In the genomic region with DNA sequence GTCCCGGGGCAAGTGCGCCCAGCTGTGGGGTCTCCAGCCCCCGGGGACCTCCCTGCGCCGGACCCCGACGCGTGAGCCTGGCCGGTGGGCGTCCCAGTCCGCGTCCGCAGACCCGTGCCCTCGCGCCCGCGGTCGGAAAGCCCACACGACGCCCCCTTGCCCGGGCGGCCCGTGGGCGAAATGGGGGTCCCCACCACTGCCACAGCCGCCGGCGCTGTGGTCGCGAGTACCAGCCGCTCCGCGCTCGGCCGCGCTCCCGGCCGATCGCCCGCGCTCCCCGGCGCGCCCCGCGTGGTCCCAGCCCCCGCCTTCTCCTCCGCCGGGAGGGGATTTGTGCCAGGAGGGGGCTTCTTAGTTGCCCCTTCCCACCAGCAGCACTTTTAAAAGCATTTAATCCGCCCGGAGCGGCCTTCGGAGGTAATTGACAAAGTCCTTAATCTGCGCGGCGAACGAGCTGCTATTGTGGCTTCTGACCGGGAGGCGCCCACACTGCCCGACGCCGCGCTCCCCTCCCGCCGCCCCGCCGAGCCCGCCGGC, we compare ENCODE assay signal across 8 cellular contexts. TPM values are rescaled to one million over a fixed set of nuclear protein-coding genes. Genes with fewer than 3 reads are reported as not detected.
A peak's percentile ranks its signal among the peaks of the same experiment; 100 is the strongest.
DNase-seq lines count a peak whose midpoint lies in the region; ATAC-seq and TF ChIP-seq lines count a peak whose summit lies in the region.

No MANE protein-coding gene starts in this region.

- no peaks in the 10 kb centered on the region for H3K9me2 ChIP-seq in PC-3 (replicated peaks; ENCODE audit: low read length)

- no peaks in the 10 kb centered on the region for H3F3A ChIP-seq in PC-3 (ENCODE audit: low read length, unreplicated experiment)

- POLR2A ChIA-PET in PC-3 (lab: Charles Lee; ENCODE audit: unreplicated experiment): no interaction called here

- DNase-seq in GM12864 (ENCODE audit: low read depth) (no peak), PC-3 (peak; percentile 17), fibroblast of mammary gland (ENCODE audit: low read depth) (no peak), NCI-H446 (lab: John Stamatoyannopoulos, UW) (no peak), glomerular visceral epithelial cell (ENCODE audit: extremely low spot score) (no peak), MV-4-11 (lab: John Stamatoyannopoulos, UW) (no peak)

- H3K4me2 ChIP-seq in PC-3 (ENCODE audit: low read length): peak overlapping the region; percentile 95

- H3K4me1 ChIP-seq in PC-3 (ENCODE audit: insufficient read depth, low read length) (peaks cover 12% of the 10 kb centered on the region), rectal smooth muscle tissue (ENCODE audit: control insufficient read depth, insufficient read depth, low read length) (no peaks in the 10 kb centered on the region)

- no peaks in the 10 kb centered on the region for H4K20me1 ChIP-seq in PC-3 (ENCODE audit: low read length)

- CTCF ChIA-PET in PC-3 (lab: Charles Lee): no interaction called here

- H2AFZ ChIP-seq in PC-3 (ENCODE audit: low read length): peak overlapping the region; percentile 94; the same call in 1 of the 2 replicates

- no TSS peak for BruUV-seq in PC-3 (replicated peaks; lab: Mats Ljungman, UMichigan)

- H3K4me3 ChIP-seq in GM12864 (ENCODE audit: low read depth, low read length): peak overlapping the region; percentile 37; the same call in 1 of the 2 replicates
- peak overlapping the region; percentile 79 for H3K4me3 ChIP-seq in PC-3 (ENCODE audit: low read length)
- H3K4me3 ChIP-seq in fibroblast of mammary gland (ENCODE audit: control insufficient read depth, low read depth, low read length): peak overlapping the region; percentile 40
- peak overlapping the region; percentile 25 for H3K4me3 ChIP-seq in rectal smooth muscle tissue (ENCODE audit: low read length)

- H3K36me3 ChIP-seq in PC-3 (ENCODE audit: low read depth, low read length): no peaks in the 10 kb centered on the region
- H3K36me3 ChIP-seq in rectal smooth muscle tissue (ENCODE audit: control insufficient read depth, insufficient read depth, low read length): no peaks in the 10 kb centered on the region

- no peaks in the 10 kb centered on the region for H3K9me3 ChIP-seq in PC-3 (ENCODE audit: low read length)

- TF ChIP-seq CTCF in GM12864 (IDR thresholded peaks at IDR 0.05; ENCODE audit: low read depth, low read length, missing control alignments) (no peak), PC-3 (conservative IDR thresholded peaks at IDR 0.05; ENCODE audit: low read depth, low read length) (no peak), fibroblast of mammary gland (conservative IDR thresholded peaks at IDR 0.05; ENCODE audit: control insufficient read depth, insufficient read depth, low read depth, low read length) (no peak)

- H3K27ac ChIP-seq in PC-3 (ENCODE audit: low read length) (no peak overlapping the region), rectal smooth muscle tissue (ENCODE audit: low read depth, low read length) (no peak overlapping the region)

- ATAC-seq in PC-3 (no peak), GM18511 (IDR thresholded peaks at IDR 0.05; ENCODE audit: unreplicated experiment) (no peak)

- H3K9ac ChIP-seq in PC-3 (ENCODE audit: low read length) (no peak overlapping the region), rectal smooth muscle tissue (ENCODE audit: low read length) (no peak overlapping the region)

- H3K79me2 ChIP-seq in PC-3 (ENCODE audit: low read length): no peaks in the 10 kb centered on the region

- H3K27me3 ChIP-seq in PC-3 (ENCODE audit: low read length) (peaks cover 8% of the 10 kb centered on the region; the same call in 1 of the 2 replicates), rectal smooth muscle tissue (ENCODE audit: control insufficient read depth, insufficient read depth, low read length) (peaks cover 21% of the 10 kb centered on the region)

- intact Hi-C loops in PC-3 (cut with micrococcal nuclease): no loop called here

RNA-seq across cellular contexts. Expression of gene FIBCD1, which starts 0.4 kb away (rescaled TPM):
- 7.5 and 8.9 TPM in 2 replicates for total RNA-seq in PC-3 (2014; rRNA removed)

RNA-seq across cellular contexts. Expression of gene QRFP, which starts 42.9 kb away (rescaled TPM):
- total RNA-seq in PC-3 (2014; rRNA removed): not detected in 2 replicates

Comparison
In these comparisons a context has a peak if more than half of its experiments do, and no peak if none do; other contexts are left out.
1. H3K4me3 ChIP-seq: peak in every context shown above with its lines; median percentile 79 in PC-3; 40 in fibroblast of mammary gland; 37 in GM12864; 25 in rectal smooth muscle tissue.